24 cellular contexts compared by ENCODE assay signal in the genomic region with DNA sequence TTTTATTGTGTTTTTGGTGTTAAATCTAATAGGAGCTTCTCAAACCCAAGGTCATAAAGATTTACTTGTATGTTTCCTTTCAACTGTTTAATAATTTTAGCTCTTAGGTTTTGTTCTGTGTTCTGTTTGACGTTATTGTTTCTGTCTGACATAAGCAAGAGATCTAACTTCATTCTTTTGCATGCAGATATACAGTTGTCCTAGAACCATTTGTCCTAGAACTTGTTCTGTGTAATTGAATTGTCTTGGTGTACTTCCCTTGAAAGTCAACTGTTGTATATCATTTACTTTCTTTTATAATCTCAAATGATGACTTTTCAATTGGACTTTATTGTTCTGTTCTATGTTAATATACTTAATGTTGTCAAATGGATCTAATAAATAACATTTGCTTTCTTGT.
DNase-seq lines count a peak whose midpoint lies in the region; ATAC-seq, FAIRE-seq and TF ChIP-seq lines count a peak whose summit lies in the region.
"Had no signal": no experiment of that assay in that cellular context is flagged by ENCODE, and none has a peak within 500 bp of the region (broad histone marks: within the 10 kb centered on the region; RNA-seq: fewer than 3 reads in every experiment).

No MANE protein-coding gene starts in this region.

- 36 to 52% (median 39%) methylated on average over 1 of the region's 1 CpG for WGBS in heart left ventricle, 4 donors
- WGBS in sigmoid colon, 2 donors: 59 to 72% methylated on average over 1 of the region's 1 CpG

- ATAC-seq in heart left ventricle (peak; percentile 54 to 81 (median 70)), GM21367 (IDR thresholded peaks at IDR 0.05; ENCODE audit: unreplicated experiment) (no peak)
- ATAC-seq: CD8-positive, alpha-beta T cell; GM12878 had no signal

- TF ChIP-seq EP300 in sigmoid colon (IDR thresholded peaks at IDR 0.05): peak in 3 of 4 donors; percentile 42 to 99 (median 89)

- FAIRE-seq in D721Med (lab: Jason Lieb, UNC): peak; percentile 32
- FAIRE-seq: GM12878, GM12892, GM18507 had no signal

- DNase-seq in heart left ventricle (no peak), right atrium auricular region (ENCODE audit: low spot score) (no peak), D721Med (ENCODE audit: insufficient read length, low spot score) (no peak), sigmoid colon (no peak), BE2C (no peak)
- DNase-seq: 8988T; ACHN; Caco-2; Calu3; CD4-positive, alpha-beta T cell; CD8-positive, alpha-beta T cell; DMS 273 treated with DMSO at 0.1 percent for 48 hours; DMS153; DMS53; DMS79; DND-41; EL; GDM1 had no signal

- H3K4me3 ChIP-seq in heart left ventricle: no peak overlapping the region
- H3K4me3 ChIP-seq in right atrium auricular region: no peak overlapping the region
- no peak overlapping the region for H3K4me3 ChIP-seq in sigmoid colon
- H3K4me3 ChIP-seq in BE2C (ENCODE audit: low read depth, low read length): no peak overlapping the region
- H3K4me3 ChIP-seq: BLaER1 treated with 17β-estradiol and CSF1 and Interleukin-3, amounts not matched to agents 10 nM and 100 nM; GM12878 had no signal

- H3K27ac ChIP-seq in heart left ventricle (no peak overlapping the region), right atrium auricular region (no peak overlapping the region), sigmoid colon (no peak overlapping the region)
- H3K27ac ChIP-seq: BLaER1 treated with 17β-estradiol and CSF1 and Interleukin-3, amounts not matched to agents 10 nM and 100 nM; C4-2B had no signal

- no peak for TF ChIP-seq POLR2A in heart left ventricle (IDR thresholded peaks at IDR 0.05)
- TF ChIP-seq POLR2A in sigmoid colon (IDR thresholded peaks at IDR 0.05): no peak

- no peaks in the 10 kb centered on the region for H3K27me3 ChIP-seq in heart left ventricle
- H3K27me3 ChIP-seq in right atrium auricular region: no peaks in the 10 kb centered on the region
- H3K27me3 ChIP-seq in sigmoid colon: no peaks in the 10 kb centered on the region
- H3K27me3 ChIP-seq in BE2C: no peaks in the 10 kb centered on the region
- H3K27me3 ChIP-seq: BLaER1 treated with 17β-estradiol and CSF1 and Interleukin-3, amounts not matched to agents 10 nM and 100 nM had no signal

- TF ChIP-seq CTCF in heart left ventricle (IDR thresholded peaks at IDR 0.05) (no peak), right atrium auricular region (IDR thresholded peaks at IDR 0.05) (no peak), D721Med (IDR thresholded peaks at IDR 0.05; ENCODE audit: insufficient read depth, missing control alignments) (no peak), sigmoid colon (IDR thresholded peaks at IDR 0.05) (no peak), BE2C (IDR thresholded peaks at IDR 0.05; ENCODE audit: low read depth, low read length) (no peak)

- intact Hi-C loops in heart left ventricle (cut with DNase I) (no loop called here), sigmoid colon (cut with DNase I) (no loop called here)

- no peaks in the 10 kb centered on the region for H3K9me3 ChIP-seq in heart left ventricle
- no peaks in the 10 kb centered on the region for H3K9me3 ChIP-seq in right atrium auricular region
- no peaks in the 10 kb centered on the region for H3K9me3 ChIP-seq in sigmoid colon
- no peaks in the 10 kb centered on the region for H3K9me3 ChIP-seq in BE2C
- H3K9me3 ChIP-seq: BLaER1 treated with 17β-estradiol and CSF1 and Interleukin-3, amounts not matched to agents 10 nM and 100 nM; Caco-2 had no signal

- H3K4me1 ChIP-seq in heart left ventricle (no peaks in the 10 kb centered on the region), right atrium auricular region (no peaks in the 10 kb centered on the region), sigmoid colon (no peaks in the 10 kb centered on the region), BE2C (no peaks in the 10 kb centered on the region)
- H3K4me1 ChIP-seq: BLaER1 treated with 17β-estradiol and CSF1 and Interleukin-3, amounts not matched to agents 10 nM and 100 nM; Caco-2 had no signal

- no peaks in the 10 kb centered on the region for H3K36me3 ChIP-seq in heart left ventricle
- no peaks in the 10 kb centered on the region for H3K36me3 ChIP-seq in right atrium auricular region
- H3K36me3 ChIP-seq in sigmoid colon: no peaks in the 10 kb centered on the region
- H3K36me3 ChIP-seq in BE2C: no peaks in the 10 kb centered on the region
- H3K36me3 ChIP-seq: BLaER1 treated with 17β-estradiol and CSF1 and Interleukin-3, amounts not matched to agents 10 nM and 100 nM had no signal
